Comparison of ENCODE assay signal across 8 cellular contexts in genomic region chr13:95300625-95301134, GRCh38. TPM values are rescaled to one million over a fixed set of nuclear protein-coding genes. Genes with fewer than 3 reads are reported as not detected.
DNase-seq lines count a peak whose midpoint lies in the region; ATAC-seq, FAIRE-seq and TF ChIP-seq lines count a peak whose summit lies in the region.

No MANE protein-coding gene starts in this region.

- TF ChIP-seq POLR2A in endothelial cell of umbilical vein (IDR thresholded peaks at IDR 0.05; ENCODE audit: low read depth, low read length), result no peak

- peak; percentile 76 for FAIRE-seq in endothelial cell of umbilical vein (lab: Jason Lieb, UNC)

- H3K4me3 ChIP-seq in endothelial cell of umbilical vein (replicated peaks in 1 of 3; ENCODE audit: insufficient read depth in 1 of 3, low read depth in 1 of 3, low read length in 3 of 3), result peak overlapping the region; percentile 73 to 91 (median 83)
- peak overlapping the region; percentile 62 for H3K4me3 ChIP-seq in mucosa of descending colon

- H3K9me3 ChIP-seq in endothelial cell of umbilical vein (replicated peaks; ENCODE audit: control insufficient read depth, insufficient read depth, low read length) (no peaks in the 10 kb centered on the region), mucosa of descending colon (no peaks in the 10 kb centered on the region)

- H3K36me3 ChIP-seq in endothelial cell of umbilical vein (ENCODE audit: control insufficient read depth in 2 of 2, extremely low read depth in 1 of 2, insufficient read depth in 2 of 2, low read length in 2 of 2) (no peaks in the 10 kb centered on the region), mucosa of descending colon (ENCODE audit: low read depth) (no peaks in the 10 kb centered on the region)

- dilution Hi-C loops in endothelial cell of umbilical vein (cut with MboI; ENCODE audit: extremely low pct_ligation_motif_present, low sequenced_read_pairs), result no loop called here

- H3K36me3 Mint-ChIP-seq in stimulated activated effector memory CD8-positive, alpha-beta T cell treated with anti-CD3 and anti-CD28 coated beads, Interleukin-12 subunit alpha, Interleukin-12 subunit beta, amount 100 ng/mL, for 72 hours, result peaks cover 5% of the 10 kb centered on the region

- ATAC-seq in HG02884 (IDR thresholded peaks at IDR 0.05; ENCODE audit: unreplicated experiment) (peak; percentile 45), mucosa of descending colon (peak; percentile 50)
- ATAC-seq in stimulated activated effector memory CD8-positive, alpha-beta T cell treated with anti-CD3 and anti-CD28 coated beads, Interleukin-12 subunit alpha, Interleukin-12 subunit beta, amount 100 ng/mL, for 72 hours, result peak; percentile 64

- H3K4me1 ChIP-seq in endothelial cell of umbilical vein (ENCODE audit: control insufficient read depth, extremely low read depth, insufficient read depth, low read length) (peaks cover 18% of the 10 kb centered on the region), mucosa of descending colon (ENCODE audit: low read depth) (peaks cover 17% of the 10 kb centered on the region)

- H3K27ac ChIP-seq in endothelial cell of umbilical vein (ENCODE audit: insufficient read depth, low read depth, low read length), result peak overlapping the region; percentile 84

- H3K79me2 ChIP-seq in endothelial cell of umbilical vein (ENCODE audit: control insufficient read depth, insufficient read depth, low read length), result peaks cover 31% of the 10 kb centered on the region

- POLR2A ChIA-PET in endothelial cell of umbilical vein (lab: Charles Lee), result no interaction called here

- no peaks in the 10 kb centered on the region for H4K20me1 ChIP-seq in endothelial cell of umbilical vein (replicated peaks; ENCODE audit: control insufficient read depth, extremely low read depth, insufficient read depth, low read length)

- peak overlapping the region; percentile 75 for H3K4me3 Mint-ChIP-seq in stimulated activated effector memory CD8-positive, alpha-beta T cell treated with anti-CD3 and anti-CD28 coated beads, Interleukin-12 subunit alpha, Interleukin-12 subunit beta, amount 100 ng/mL, for 72 hours

- CTCF ChIA-PET in endothelial cell of umbilical vein (lab: Charles Lee), result interaction anchor here (0.7 to 7.7 kb wide), 7 partner anchors 10 to 112 kb away, joined by 3 to 260 read pairs (median 6); no protein-coding TSS in a partner anchor

- no peaks in the 10 kb centered on the region for H3K9me3 Mint-ChIP-seq in stimulated activated effector memory CD8-positive, alpha-beta T cell treated with anti-CD3 and anti-CD28 coated beads, Interleukin-12 subunit alpha, Interleukin-12 subunit beta, amount 100 ng/mL, for 72 hours

- no peaks in the 10 kb centered on the region for H3K27me3 ChIP-seq in endothelial cell of umbilical vein (ENCODE audit: control insufficient read depth in 2 of 2, insufficient read depth in 2 of 2, low read length in 2 of 2)

- H3K27ac Mint-ChIP-seq in stimulated activated effector memory CD8-positive, alpha-beta T cell treated with anti-CD3 and anti-CD28 coated beads, Interleukin-12 subunit alpha, Interleukin-12 subunit beta, amount 100 ng/mL, for 72 hours, result peak overlapping the region; percentile 45

- peak in 3 of 4 experiments; percentile 4 to 30 (median 16) for DNase-seq in activated CD4-positive, CD25-positive, alpha-beta regulatory T cell (lab: John Stamatoyannopoulos, UW)
- no peak for DNase-seq in activated CD4-positive, CD25-positive, alpha-beta regulatory T cell treated with anti-CD3 and anti-CD28 coated beads, Interleukin-2, amount 50 U/mL, for 72 hours
- DNase-seq in NCI-H2171 treated with DMSO at 0.1 percent for 48 hours (lab: John Stamatoyannopoulos, UW), result peak; percentile 77
- peak; percentile 81 for DNase-seq in activated CD8-positive, alpha-beta memory T cell treated with anti-CD3 and anti-CD28 coated beads for 24 hours
- DNase-seq in endothelial cell of umbilical vein (ENCODE audit: low read depth, low spot score), result peak; percentile 63
- peak; percentile 64 to 82 (median 70) for DNase-seq in mucosa of descending colon
- DNase-seq in stimulated activated effector memory CD8-positive, alpha-beta T cell treated with anti-CD3 and anti-CD28 coated beads, Interleukin-12 subunit alpha, Interleukin-12 subunit beta, amount 100 ng/mL, for 72 hours (ENCODE audit: low spot score in 2 of 2), result peak; percentile 15 to 66

- intact Hi-C loops in endothelial cell of umbilical vein (cut with micrococcal nuclease), result loop anchor here (1.0 kb wide), 2 partner anchors 44 to 104 kb away; no protein-coding TSS in a partner anchor
- intact Hi-C loops in mucosa of descending colon (cut with DNase I, micrococcal nuclease), result no loop called here

- peak in 1 of 2 donors; percentile 21 for TF ChIP-seq CTCF in endothelial cell of umbilical vein (IDR thresholded peaks at IDR 0.05; ENCODE audit: extremely low read depth in 1 of 2, insufficient read depth in 1 of 2, low read depth in 1 of 2, low read length in 2 of 2)
- no peak for TF ChIP-seq CTCF in mucosa of descending colon (IDR thresholded peaks at IDR 0.05)

- peak overlapping the region; percentile 93 for H2AFZ ChIP-seq in endothelial cell of umbilical vein (ENCODE audit: low read depth, low read length)

- no peaks in the 10 kb centered on the region for H3K9me1 ChIP-seq in endothelial cell of umbilical vein (replicated peaks; ENCODE audit: control insufficient read depth, extremely low read depth, insufficient read depth, low read length)

- H3K4me1 Mint-ChIP-seq in stimulated activated effector memory CD8-positive, alpha-beta T cell treated with anti-CD3 and anti-CD28 coated beads, Interleukin-12 subunit alpha, Interleukin-12 subunit beta, amount 100 ng/mL, for 72 hours, result peaks cover 40% of the 10 kb centered on the region

- H3K9ac ChIP-seq in endothelial cell of umbilical vein (replicated peaks; ENCODE audit: extremely low read depth, insufficient read depth, low read length), result peak overlapping the region; percentile 83

- BruUV-seq in endothelial cell of umbilical vein (replicated peaks; lab: Mats Ljungman, UMichigan), result no TSS peak

- peak overlapping the region; percentile 94 for H3K4me2 ChIP-seq in endothelial cell of umbilical vein (ENCODE audit: insufficient read depth, low read length)

TF ChIP-seq in endothelial cell of umbilical vein, 7 proteins besides CTCF, POLR2A, EP300 and RAD21:
- no peak for TF ChIP-seq POLR2AphosphoS5 (IDR thresholded peaks at IDR 0.05; ENCODE audit: insufficient read depth, low read depth, low read length)
- no peak for TF ChIP-seq MYC (IDR thresholded peaks at IDR 0.05; ENCODE audit: low read depth, low read length)
- TF ChIP-seq GATA2 (IDR thresholded peaks at IDR 0.05; ENCODE audit: insufficient read depth, insufficient read length, low read depth, low read length), result peak; percentile 55
- no peak for TF ChIP-seq EZH2 (IDR thresholded peaks at IDR 0.05; ENCODE audit: borderline replicate concordance, low read depth, low read length, severe bottlenecking)
- no peak for TF ChIP-seq FOS (IDR thresholded peaks at IDR 0.05; ENCODE audit: borderline replicate concordance, insufficient read depth, low read length)
TF ChIP-seq in endothelial cell of umbilical vein: peak in this region for 1.

RNA-seq across cellular contexts. Expression of gene ABCC4, which starts 0.6 kb away (rescaled TPM):
- total RNA-seq in endothelial cell of umbilical vein, result 14.7 and 15.9 TPM in 2 replicates
- polyA plus RNA-seq in endothelial cell of umbilical vein, result 7.4 and 9.2 TPM in 2 replicates
- polyA plus RNA-seq in endothelial cell of umbilical vein (2011; cell fraction: cytosol; rRNA removed), result 7.4 and 7.7 TPM in 2 replicates
- polyA plus RNA-seq in endothelial cell of umbilical vein (2011; cell fraction: nucleus; rRNA removed), result 17.3 and 24.4 TPM in 2 replicates
- polyA plus RNA-seq in endothelial cell of umbilical vein (2012), result 15.7 and 21.8 TPM in 2 replicates
- polyA minus RNA-seq in endothelial cell of umbilical vein, result 65.7 and 66.8 TPM in 2 replicates
- polyA minus RNA-seq in endothelial cell of umbilical vein (2011; cell fraction: cytosol; rRNA and poly(A)+ RNA removed), result 12.5 TPM
- polyA minus RNA-seq in endothelial cell of umbilical vein (2011; cell fraction: nucleus; rRNA and poly(A)+ RNA removed), result 56.2 and 75.1 TPM in 2 replicates
- 10 to 100 TPM; 19.3 to 35.1 (median 30.2) TPM for total RNA-seq in mucosa of descending colon
